In genomic region chr14:51079489-51079888, GRCh38 we compare ENCODE assay signal across 21 cellular contexts. TPM values are rescaled to one million over a fixed set of nuclear protein-coding genes. Genes with fewer than 3 reads are reported as not detected.
DNase-seq lines count a peak whose midpoint lies in the region; ATAC-seq and TF ChIP-seq lines count a peak whose summit lies in the region.
"Had no signal": no experiment of that assay in that cellular context is flagged by ENCODE, and none has a peak within 500 bp of the region (broad histone marks: within the 10 kb centered on the region; RNA-seq: fewer than 3 reads in every experiment).

No MANE protein-coding gene starts in this region.

- peak; percentile 17 for ATAC-seq in esophagus mucosa
- ATAC-seq: HCT116, Right ventricle myocardium inferior had no signal

- in situ Hi-C loops in GM13977 (cut with MboI; ENCODE audit: low pct_unique_long_range_greater_than_20kb, low sequenced_read_pairs, unreplicated experiment): no loop called here

- no peak overlapping the region for H3K4me3 ChIP-seq in AG10803 (ENCODE audit: low read length)
- H3K4me3 ChIP-seq: adrenal gland, hepatocyte, lung, right atrium auricular region, upper lobe of left lung had no signal

- peak; percentile 9 for DNase-seq in AG10803 (ENCODE audit: low read depth)
- peak; percentile 16 for DNase-seq in COR-L47 (lab: John Stamatoyannopoulos, UW)
- peak; percentile 56 to 70 for DNase-seq in SHP77 (lab: John Stamatoyannopoulos, UW)
- DNase-seq in germinal center (ENCODE audit: low spot score): no peak
- DNase-seq in GM20000 (ENCODE audit: low spot score): no peak
- no peak for DNase-seq in GM13977 (ENCODE audit: low spot score)
- DNase-seq: activated CD4-positive, alpha-beta T cell treated with anti-CD3 and anti-CD28 coated beads, Interleukin-2, amount 50 U/mL, for 1 hour; activated CD8-positive, alpha-beta memory T cell treated with anti-CD3 and anti-CD28 coated beads, Interleukin-2, amount 50 U/mL, for 48 hours; activated effector memory CD4-positive, alpha-beta T cell treated with Interleukin-2 at 50 U/mL for 16 hours; adrenal gland; dermis blood vessel endothelial cell; NCI-H1436; nucleus accumbens; stimulated activated CD4-positive, alpha-beta T cell treated with anti-CD3 and anti-CD28 coated beads, Interleukin-12 subunit alpha, Interleukin-12 subunit beta, amount 100 ng/mL, for 4 hours; upper lobe of left lung had no signal

- TF ChIP-seq CTCF in AG10803 (conservative IDR thresholded peaks at IDR 0.05; ENCODE audit: low read length) (no peak), GM20000 (IDR thresholded peaks at IDR 0.05; ENCODE audit: extremely low read depth, missing control alignments) (no peak), GM13977 (IDR thresholded peaks at IDR 0.05; ENCODE audit: extremely low read depth, insufficient read depth, missing control alignments) (no peak)

RNA-seq across cellular contexts. Expression of gene TRIM9, which starts 15.4 kb away (rescaled TPM):
- total RNA-seq in esophagus mucosa: 0.32 TPM
- total RNA-seq: dermis blood vessel endothelial cell had no signal

Comparison
In these comparisons a context has a peak if more than half of its experiments do, and no peak if none do; other contexts are left out.
1. DNase-seq: peak in AG10803 (single experiment), COR-L47 (single experiment) and SHP77 (2 of 2); none in germinal center (single experiment), GM20000 (single experiment) and GM13977 (single experiment).